1 cellular context compared by ENCODE assay signal in genomic region chr12:79668113-79668512, GRCh38.
TF ChIP-seq lines count a peak whose summit lies in the region.

No MANE protein-coding gene starts in this region.

TF ChIP-seq in WTC11, 78 proteins besides CTCF, POLR2A, EP300 and RAD21 (continued from another document):
- TF ChIP-seq ZNF425 (CRISPR knock-in tag; conservative IDR thresholded peaks at IDR 0.05), result no peak
- TF ChIP-seq, protein P1, sequence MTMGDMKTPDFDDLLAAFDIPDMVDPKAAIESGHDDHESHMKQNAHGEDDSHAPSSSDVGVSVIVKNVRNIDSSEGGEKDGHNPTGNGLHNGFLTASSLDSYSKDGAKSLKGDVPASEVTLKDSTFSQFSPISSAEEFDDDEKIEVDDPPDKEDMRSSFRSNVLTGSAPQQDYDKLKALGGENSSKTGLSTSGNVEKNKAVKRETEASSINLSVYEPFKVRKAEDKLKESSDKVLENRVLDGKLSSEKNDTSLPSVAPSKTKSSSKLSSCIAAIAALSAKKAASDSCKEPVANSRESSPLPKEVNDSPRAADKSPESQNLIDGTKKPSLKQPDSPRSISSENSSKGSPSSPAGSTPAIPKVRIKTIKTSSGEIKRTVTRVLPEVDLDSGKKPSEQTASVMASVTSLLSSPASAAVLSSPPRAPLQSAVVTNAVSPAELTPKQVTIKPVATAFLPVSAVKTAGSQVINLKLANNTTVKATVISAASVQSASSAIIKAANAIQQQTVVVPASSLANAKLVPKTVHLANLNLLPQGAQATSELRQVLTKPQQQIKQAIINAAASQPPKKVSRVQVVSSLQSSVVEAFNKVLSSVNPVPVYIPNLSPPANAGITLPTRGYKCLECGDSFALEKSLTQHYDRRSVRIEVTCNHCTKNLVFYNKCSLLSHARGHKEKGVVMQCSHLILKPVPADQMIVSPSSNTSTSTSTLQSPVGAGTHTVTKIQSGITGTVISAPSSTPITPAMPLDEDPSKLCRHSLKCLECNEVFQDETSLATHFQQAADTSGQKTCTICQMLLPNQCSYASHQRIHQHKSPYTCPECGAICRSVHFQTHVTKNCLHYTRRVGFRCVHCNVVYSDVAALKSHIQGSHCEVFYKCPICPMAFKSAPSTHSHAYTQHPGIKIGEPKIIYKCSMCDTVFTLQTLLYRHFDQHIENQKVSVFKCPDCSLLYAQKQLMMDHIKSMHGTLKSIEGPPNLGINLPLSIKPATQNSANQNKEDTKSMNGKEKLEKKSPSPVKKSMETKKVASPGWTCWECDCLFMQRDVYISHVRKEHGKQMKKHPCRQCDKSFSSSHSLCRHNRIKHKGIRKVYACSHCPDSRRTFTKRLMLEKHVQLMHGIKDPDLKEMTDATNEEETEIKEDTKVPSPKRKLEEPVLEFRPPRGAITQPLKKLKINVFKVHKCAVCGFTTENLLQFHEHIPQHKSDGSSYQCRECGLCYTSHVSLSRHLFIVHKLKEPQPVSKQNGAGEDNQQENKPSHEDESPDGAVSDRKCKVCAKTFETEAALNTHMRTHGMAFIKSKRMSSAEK (CRISPR knock-in tag; IDR thresholded peaks at IDR 0.05; ENCODE audit: borderline replicate concordance), result no peak
- no peak for TF ChIP-seq JAZF1 (CRISPR knock-in tag; IDR thresholded peaks at IDR 0.05)
- no peak for TF ChIP-seq EMX1 (CRISPR knock-in tag; IDR thresholded peaks at IDR 0.05)
- no peak for TF ChIP-seq GRHL2 (CRISPR knock-in tag; IDR thresholded peaks at IDR 0.05; ENCODE audit: insufficient replicate concordance, severe bottlenecking)
- no peak for TF ChIP-seq AR (CRISPR knock-in tag; IDR thresholded peaks at IDR 0.05)
- TF ChIP-seq, protein P2, sequence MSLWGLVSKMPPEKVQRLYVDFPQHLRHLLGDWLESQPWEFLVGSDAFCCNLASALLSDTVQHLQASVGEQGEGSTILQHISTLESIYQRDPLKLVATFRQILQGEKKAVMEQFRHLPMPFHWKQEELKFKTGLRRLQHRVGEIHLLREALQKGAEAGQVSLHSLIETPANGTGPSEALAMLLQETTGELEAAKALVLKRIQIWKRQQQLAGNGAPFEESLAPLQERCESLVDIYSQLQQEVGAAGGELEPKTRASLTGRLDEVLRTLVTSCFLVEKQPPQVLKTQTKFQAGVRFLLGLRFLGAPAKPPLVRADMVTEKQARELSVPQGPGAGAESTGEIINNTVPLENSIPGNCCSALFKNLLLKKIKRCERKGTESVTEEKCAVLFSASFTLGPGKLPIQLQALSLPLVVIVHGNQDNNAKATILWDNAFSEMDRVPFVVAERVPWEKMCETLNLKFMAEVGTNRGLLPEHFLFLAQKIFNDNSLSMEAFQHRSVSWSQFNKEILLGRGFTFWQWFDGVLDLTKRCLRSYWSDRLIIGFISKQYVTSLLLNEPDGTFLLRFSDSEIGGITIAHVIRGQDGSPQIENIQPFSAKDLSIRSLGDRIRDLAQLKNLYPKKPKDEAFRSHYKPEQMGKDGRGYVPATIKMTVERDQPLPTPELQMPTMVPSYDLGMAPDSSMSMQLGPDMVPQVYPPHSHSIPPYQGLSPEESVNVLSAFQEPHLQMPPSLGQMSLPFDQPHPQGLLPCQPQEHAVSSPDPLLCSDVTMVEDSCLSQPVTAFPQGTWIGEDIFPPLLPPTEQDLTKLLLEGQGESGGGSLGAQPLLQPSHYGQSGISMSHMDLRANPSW (CRISPR knock-in tag; conservative IDR thresholded peaks at IDR 0.05; ENCODE audit: low read depth), result no peak
- TF ChIP-seq PRDM15 (CRISPR knock-in tag; IDR thresholded peaks at IDR 0.05), result no peak
- no peak for TF ChIP-seq SMAD4 (CRISPR knock-in tag; IDR thresholded peaks at IDR 0.05)
- TF ChIP-seq, protein P3, sequence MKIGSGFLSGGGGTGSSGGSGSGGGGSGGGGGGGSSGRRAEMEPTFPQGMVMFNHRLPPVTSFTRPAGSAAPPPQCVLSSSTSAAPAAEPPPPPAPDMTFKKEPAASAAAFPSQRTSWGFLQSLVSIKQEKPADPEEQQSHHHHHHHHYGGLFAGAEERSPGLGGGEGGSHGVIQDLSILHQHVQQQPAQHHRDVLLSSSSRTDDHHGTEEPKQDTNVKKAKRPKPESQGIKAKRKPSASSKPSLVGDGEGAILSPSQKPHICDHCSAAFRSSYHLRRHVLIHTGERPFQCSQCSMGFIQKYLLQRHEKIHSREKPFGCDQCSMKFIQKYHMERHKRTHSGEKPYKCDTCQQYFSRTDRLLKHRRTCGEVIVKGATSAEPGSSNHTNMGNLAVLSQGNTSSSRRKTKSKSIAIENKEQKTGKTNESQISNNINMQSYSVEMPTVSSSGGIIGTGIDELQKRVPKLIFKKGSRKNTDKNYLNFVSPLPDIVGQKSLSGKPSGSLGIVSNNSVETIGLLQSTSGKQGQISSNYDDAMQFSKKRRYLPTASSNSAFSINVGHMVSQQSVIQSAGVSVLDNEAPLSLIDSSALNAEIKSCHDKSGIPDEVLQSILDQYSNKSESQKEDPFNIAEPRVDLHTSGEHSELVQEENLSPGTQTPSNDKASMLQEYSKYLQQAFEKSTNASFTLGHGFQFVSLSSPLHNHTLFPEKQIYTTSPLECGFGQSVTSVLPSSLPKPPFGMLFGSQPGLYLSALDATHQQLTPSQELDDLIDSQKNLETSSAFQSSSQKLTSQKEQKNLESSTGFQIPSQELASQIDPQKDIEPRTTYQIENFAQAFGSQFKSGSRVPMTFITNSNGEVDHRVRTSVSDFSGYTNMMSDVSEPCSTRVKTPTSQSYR (CRISPR knock-in tag; IDR thresholded peaks at IDR 0.05), result no peak
